In the genomic region with DNA sequence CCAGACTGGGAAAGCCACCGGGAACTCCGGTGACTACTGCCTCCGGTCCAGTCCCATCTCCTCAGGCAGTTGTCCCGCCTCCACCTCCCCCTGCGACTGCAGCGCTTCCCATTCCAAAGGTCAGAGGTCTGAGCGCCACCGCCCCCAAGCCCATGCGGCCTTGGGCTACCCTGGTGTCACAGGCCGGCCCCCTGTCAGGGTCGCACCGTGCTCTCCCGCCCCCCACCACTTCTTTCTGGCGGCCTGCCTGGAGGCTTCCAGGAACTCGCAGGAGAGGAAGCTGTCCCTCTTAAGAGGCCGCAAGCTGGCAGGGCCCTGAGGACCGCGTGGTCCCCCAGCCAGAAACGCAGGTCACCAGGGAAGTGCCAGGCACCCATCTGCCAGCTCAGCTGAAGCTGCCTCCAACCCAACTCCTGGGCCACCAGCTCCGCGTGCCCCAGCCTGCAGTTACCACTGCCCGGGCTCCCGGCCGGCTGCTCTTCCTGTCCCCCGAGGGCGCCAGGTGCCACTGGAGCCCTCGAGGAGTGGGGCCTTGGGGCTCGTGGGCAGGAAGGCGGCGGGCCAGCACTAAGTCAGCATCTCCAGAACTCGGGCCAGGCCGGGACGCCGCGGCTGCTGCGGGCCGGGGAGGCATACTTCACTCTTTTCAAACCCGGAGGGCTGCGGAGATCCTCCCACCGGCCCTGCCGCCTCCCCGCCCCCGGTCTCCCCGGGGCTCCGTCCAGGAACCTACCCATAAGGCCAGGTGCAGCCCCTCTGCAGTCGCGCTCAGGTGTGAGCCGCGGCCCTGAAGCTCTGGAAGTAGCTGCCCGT, we compare ENCODE assay signal across 8 cellular contexts.
DNase-seq lines count a peak whose midpoint lies in the region; ATAC-seq, FAIRE-seq and TF ChIP-seq lines count a peak whose summit lies in the region.

No MANE protein-coding gene starts in this region.

- peak overlapping the region; percentile 82 to 86 (median 84) for H3K4me3 Mint-ChIP-seq in CD4-positive, alpha-beta memory T cell

- ATAC-seq in GM21447 (IDR thresholded peaks at IDR 0.05; ENCODE audit: unreplicated experiment) (peak; percentile 55), pancreas (peak; percentile 63 to 69 (median 68))

- intact Hi-C loops in CD4-positive, alpha-beta memory T cell (cut with micrococcal nuclease): loop anchor here (1.0 to 5.0 kb wide), 4 partner anchors 22 to 125 kb away; no protein-coding TSS in a partner anchor
- intact Hi-C loops in cardiac septum (cut with DNase I): loop anchor here (2.0 kb wide), 1 partner anchor 25 kb away; no protein-coding TSS in a partner anchor
- intact Hi-C loops in pancreas (cut with DNase I): no loop called here

- H3K27me3 Mint-ChIP-seq in CD4-positive, alpha-beta memory T cell: no peaks in the 10 kb centered on the region

- 5 to 10% methylated on average over 46 to 50 of the region's 50 CpGs for WGBS in pancreas, 2 donors

- peaks cover 0 to 1% (median 0%) of the 10 kb centered on the region in 8 donors for H3K9me3 Mint-ChIP-seq in CD4-positive, alpha-beta memory T cell

- H3K27ac ChIP-seq in CD4-positive, alpha-beta memory T cell (ENCODE audit: low read depth, low read length): peak overlapping the region; percentile 52
- H3K27ac ChIP-seq in pancreas: peak overlapping the region; percentile 4 to 85 (median 74)

- peaks cover 9 to 39% of the 10 kb centered on the region in 2 donors for H3K36me3 Mint-ChIP-seq in CD4-positive, alpha-beta memory T cell

- H3K4me1 Mint-ChIP-seq in CD4-positive, alpha-beta memory T cell: peaks cover 16 to 51% (median 32%) of the 10 kb centered on the region in 4 donors

- H3K27ac Mint-ChIP-seq in CD4-positive, alpha-beta memory T cell: peak overlapping the region; percentile 41 to 90 (median 74)

- H3K4me1 ChIP-seq in CD4-positive, alpha-beta memory T cell (ENCODE audit: insufficient read depth, low read length): peaks cover 19% of the 10 kb centered on the region
- peaks cover 0 to 6% (median 4%) of the 10 kb centered on the region in 3 donors for H3K4me1 ChIP-seq in pancreas

- H3K4me3 ChIP-seq in CD4-positive, alpha-beta memory T cell (ENCODE audit: low read length in 2 of 2): peak overlapping the region; percentile 36 to 56
- peak overlapping the region; percentile 45 to 73 (median 62) for H3K4me3 ChIP-seq in pancreas

- DNase-seq in CD4-positive, alpha-beta memory T cell: peak; percentile 33 to 55 (median 39)
- DNase-seq in NCI-H524 treated with DMSO at 0.1 percent for 48 hours (lab: John Stamatoyannopoulos, UW) (peak; percentile 37), cardiac septum (ENCODE audit: low spot score) (peak; percentile 82), pancreas (peak; percentile 41 to 85 (median 62)), SKM-1 treated with dmso at 0.1 percent for 144 hours (lab: John Stamatoyannopoulos, UW; ENCODE audit: unreplicated experiment) (no peak)
- DNase-seq in activated naive CD4-positive, alpha-beta T cell treated with anti-CD3 and anti-CD28 coated beads, Interleukin-2, amount 50 U/mL, for 16 hours: peak; percentile 54
- no peak for DNase-seq in NK-92 treated with Interleukin-12 subunit alpha and Interleukin-12 subunit beta, amount 100 ng/mL, for 24 hours (lab: John Stamatoyannopoulos, UW)

- no peak for FAIRE-seq in pancreas (lab: Jason Lieb, UNC)

- TF ChIP-seq CTCF in pancreas (IDR thresholded peaks at IDR 0.05): no peak

- no peaks in the 10 kb centered on the region for H3K9me3 ChIP-seq in CD4-positive, alpha-beta memory T cell (ENCODE audit: control insufficient read depth in 1 of 2, low read length in 2 of 2)
- H3K9me3 ChIP-seq in pancreas: no peaks in the 10 kb centered on the region

- POLR2A ChIA-PET in CD4-positive, alpha-beta memory T cell (lab: Charles Lee; ENCODE audit: partially characterized antibody): interaction anchor here (1.0 to 4.8 kb wide), 15 partner anchors 10 to 458 kb away, joined by 3 to 78 read pairs (median 7); partner anchors contain the start of genes CENPO and PTRHD1

- CTCF ChIA-PET in CD4-positive, alpha-beta memory T cell (lab: Charles Lee; ENCODE audit: partially characterized antibody): interaction anchor here (1.1 to 4.2 kb wide), 9 partner anchors 9 to 124 kb away, joined by 3 to 22 read pairs (median 4); no protein-coding TSS in a partner anchor

- H3K27me3 ChIP-seq in CD4-positive, alpha-beta memory T cell (ENCODE audit: insufficient read depth, low read length): no peaks in the 10 kb centered on the region
- no peaks in the 10 kb centered on the region for H3K27me3 ChIP-seq in pancreas

- H3K36me3 ChIP-seq in CD4-positive, alpha-beta memory T cell (ENCODE audit: insufficient read depth, low read length): peaks cover 8% of the 10 kb centered on the region
- H3K36me3 ChIP-seq in pancreas: peaks cover under 1 to 16% (median 5%) of the 10 kb centered on the region in 3 donors

Comparison
In these comparisons a context has a peak if more than half of its experiments do, and no peak if none do; other contexts are left out.
1. DNase-seq: peak in CD4-positive, alpha-beta memory T cell (5 of 5), NCI-H524 treated with DMSO at 0.1 percent for 48 hours (single experiment), activated naive CD4-positive, alpha-beta T cell treated with anti-CD3 and anti-CD28 coated beads, Interleukin-2, amount 50 U/mL, for 16 hours (single experiment), cardiac septum (single experiment) and pancreas (6 of 6); none in SKM-1 treated with dmso at 0.1 percent for 144 hours (single experiment) and NK-92 treated with Interleukin-12 subunit alpha and Interleukin-12 subunit beta, amount 100 ng/mL, for 24 hours (single experiment).
2. intact Hi-C loops: an anchor here in CD4-positive, alpha-beta memory T cell (1.0 to 5.0 kb wide) and cardiac septum (2.0 kb wide); none called in pancreas.